27 cellular contexts compared by ENCODE assay signal in genomic region chr14:37326434-37326833, GRCh38.
"Had no signal": no experiment of that assay in that cellular context is flagged by ENCODE, and none has a peak within 500 bp of the region (broad histone marks: within the 10 kb centered on the region; RNA-seq: fewer than 3 reads in every experiment).

No MANE protein-coding gene starts in this region.

- H3K27ac ChIP-seq: colonic mucosa, epithelial cell of prostate, esophagus squamous epithelium, foreskin keratinocyte, gastroesophageal sphincter, heart left ventricle, hepatocyte, left lung, lower lobe of right lung had no signal

- ATAC-seq: effector memory CD8-positive, alpha-beta T cell; esophagus mucosa; foreskin keratinocyte; gastroesophageal sphincter; heart left ventricle; left colon; left lung; left ventricle myocardium superior; lower lobe of right lung; mucosa of descending colon had no signal

- H2AFZ ChIP-seq: hepatocyte had no signal

- H3K4me2 ChIP-seq: hepatocyte had no signal

- H3K4me1 ChIP-seq: colonic mucosa, esophagus squamous epithelium, gastroesophageal sphincter, heart left ventricle, left lung, lower lobe of right lung had no signal

- H3K9me3 ChIP-seq: colonic mucosa, lower lobe of right lung had no signal

- H3K4me1 Mint-ChIP-seq: immature natural killer cell, mesothelial cell of epicardium, naive B cell had no signal

- H3K36me3 ChIP-seq: colonic mucosa, esophagus squamous epithelium, heart left ventricle, left lung, lower lobe of right lung had no signal

- H3K36me3 Mint-ChIP-seq: naive B cell had no signal

- H3K27me3 ChIP-seq: colonic mucosa, esophagus squamous epithelium, foreskin keratinocyte, gastroesophageal sphincter, heart left ventricle, hepatocyte, left lung had no signal

- H3K4me3 Mint-ChIP-seq: dendritic cell treated with granulocyte-macrophage colony-stimulating factor and Interleukin-4, amounts not matched to agents 40 ng/mL and 50 ng/mL, for 4 days; effector memory CD8-positive, alpha-beta T cell; endodermal cell; immature natural killer cell; mesothelial cell of epicardium; naive B cell had no signal

- H3K27ac Mint-ChIP-seq: dendritic cell treated with granulocyte-macrophage colony-stimulating factor and Interleukin-4, amounts not matched to agents 40 ng/mL and 50 ng/mL, for 4 days; effector memory CD8-positive, alpha-beta T cell; endodermal cell; immature natural killer cell; mesothelial cell of epicardium; naive B cell had no signal

- H3K4me3 ChIP-seq: colonic mucosa, esophagus squamous epithelium, gastroesophageal sphincter, heart left ventricle, hepatocyte, left lung, lower lobe of right lung, mucosa of descending colon had no signal

- DNase-seq: colonic mucosa; cortex of kidney; effector CD8-positive, alpha-beta T cell; effector memory CD8-positive, alpha-beta T cell; endodermal cell; erythroblast; esophagus squamous epithelium; foreskin keratinocyte; heart left ventricle; hypothalamus; immature natural killer cell; islet precursor cell; kidney; kidney glomerular epithelial cell; left colon; left lung; left ventricle myocardium superior; lower lobe of right lung; mesenchymal stem cell; mucosa of descending colon; naive B cell had no signal

- H3K27me3 Mint-ChIP-seq: dendritic cell treated with granulocyte-macrophage colony-stimulating factor and Interleukin-4, amounts not matched to agents 40 ng/mL and 50 ng/mL, for 4 days; effector memory CD8-positive, alpha-beta T cell; naive B cell had no signal
